Comparison of ENCODE assay signal across 9 cellular contexts in the genomic region with DNA sequence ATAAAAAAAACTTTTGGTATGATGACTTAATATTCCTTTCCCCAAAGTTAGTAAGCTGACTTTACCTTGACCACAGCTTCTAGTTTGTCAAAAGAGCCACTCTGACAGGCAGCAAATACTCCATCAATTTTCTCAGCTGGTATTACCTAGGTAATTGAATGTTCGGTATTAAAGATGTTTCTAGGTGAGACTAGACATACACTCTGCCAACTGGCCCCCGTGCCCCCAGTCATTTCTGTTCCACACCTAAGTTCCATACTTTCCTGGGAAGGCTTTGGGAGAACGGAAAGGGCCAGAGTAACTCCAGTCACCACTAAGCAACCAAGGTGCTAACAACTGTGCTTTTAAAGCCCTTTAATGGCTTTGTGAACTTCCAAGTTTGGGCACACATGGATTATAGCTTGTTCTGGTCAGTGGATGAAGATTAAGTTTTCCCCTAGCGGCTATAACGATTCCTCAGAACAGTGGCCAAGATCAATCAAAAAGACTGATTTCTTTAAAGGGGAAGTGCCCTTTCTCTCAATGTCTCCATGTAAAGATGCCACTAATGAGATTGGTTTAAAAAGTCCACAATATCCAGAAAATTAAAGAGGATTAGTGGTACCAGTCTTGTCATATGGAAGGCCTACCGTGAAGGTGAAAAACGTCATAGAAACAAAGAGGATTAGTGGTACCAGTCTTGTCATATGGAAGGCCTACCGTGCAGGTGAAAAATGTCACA. TPM values are rescaled to one million over a fixed set of nuclear protein-coding genes. Genes with fewer than 3 reads are reported as not detected.
DNase-seq lines count a peak whose midpoint lies in the region; ATAC-seq lines count a peak whose summit lies in the region.
"Had no signal": no experiment of that assay in that cellular context is flagged by ENCODE, and none has a peak within 500 bp of the region (broad histone marks: within the 10 kb centered on the region; RNA-seq: fewer than 3 reads in every experiment).

No MANE protein-coding gene starts in this region.

- no peaks in the 10 kb centered on the region for H3K27me3 Mint-ChIP-seq in activated CD8-positive, alpha-beta T cell treated with anti-CD3 and anti-CD28 coated beads, Interleukin-2, amount 10 ng/mL, durations not matched to agents 7 days and 5 days (ENCODE audit: low read depth)
- no peaks in the 10 kb centered on the region for H3K27me3 Mint-ChIP-seq in T-helper 2 cell treated with Interferon-gamma antibody and Interleukin-4, amounts not matched to agents 5 μg/mL and 100 μg/mL, for 36 hours (ENCODE audit: low read depth)

- peak; percentile 1 for ATAC-seq in activated CD8-positive, alpha-beta T cell treated with anti-CD3 and anti-CD28 coated beads, Interleukin-2, amount 10 ng/mL, durations not matched to agents 7 days and 5 days
- no peak for ATAC-seq in HG02981 (IDR thresholded peaks at IDR 0.05; ENCODE audit: unreplicated experiment)

- CTCF ChIA-PET in activated CD8-positive, alpha-beta T cell treated with anti-CD3 and anti-CD28 coated beads, Interleukin-2, amount 10 ng/mL, durations not matched to agents 7 days and 5 days (lab: Charles Lee) = interaction anchor here (1.0 to 1.6 kb wide), 2 partner anchors 9 to 31 kb away, joined by 3 to 7 read pairs; no protein-coding TSS in a partner anchor

- H3K27ac Mint-ChIP-seq in activated CD8-positive, alpha-beta T cell treated with anti-CD3 and anti-CD28 coated beads, Interleukin-2, amount 10 ng/mL, durations not matched to agents 7 days and 5 days = no peak overlapping the region
- H3K27ac Mint-ChIP-seq in T-helper 2 cell treated with Interferon-gamma antibody and Interleukin-4, amounts not matched to agents 5 μg/mL and 100 μg/mL, for 36 hours = no peak overlapping the region

- peak; percentile 75 for DNase-seq in EL
- DNase-seq in KBM-7 = peak; percentile 66
- DNase-seq in activated CD8-positive, alpha-beta T cell treated with anti-CD3 and anti-CD28 coated beads, Interleukin-2, amount 10 ng/mL, durations not matched to agents 7 days and 5 days = no peak
- peak; percentile 60 for DNase-seq in kidney tubule cell (ENCODE audit: low spot score)
- no peak for DNase-seq in T-helper 2 cell treated with Interferon-gamma antibody and Interleukin-4, amounts not matched to agents 5 μg/mL and 100 μg/mL, for 36 hours (ENCODE audit: low spot score)
- no peak for DNase-seq in NCI-H2227 (lab: John Stamatoyannopoulos, UW; ENCODE audit: unreplicated experiment)
- DNase-seq in NCI-H526 treated with DMSO at 0.1 percent for 48 hours (lab: John Stamatoyannopoulos, UW) = no peak

- H3K4me1 Mint-ChIP-seq in activated CD8-positive, alpha-beta T cell treated with anti-CD3 and anti-CD28 coated beads, Interleukin-2, amount 10 ng/mL, durations not matched to agents 7 days and 5 days (ENCODE audit: low read depth) = peaks cover 39% of the 10 kb centered on the region
- H3K4me1 Mint-ChIP-seq in T-helper 2 cell treated with Interferon-gamma antibody and Interleukin-4, amounts not matched to agents 5 μg/mL and 100 μg/mL, for 36 hours (ENCODE audit: low read depth) = peaks cover 28% of the 10 kb centered on the region

- peaks cover 91% of the 10 kb centered on the region for H3K36me3 Mint-ChIP-seq in activated CD8-positive, alpha-beta T cell treated with anti-CD3 and anti-CD28 coated beads, Interleukin-2, amount 10 ng/mL, durations not matched to agents 7 days and 5 days (ENCODE audit: low read depth)
- H3K36me3 Mint-ChIP-seq in T-helper 2 cell treated with Interferon-gamma antibody and Interleukin-4, amounts not matched to agents 5 μg/mL and 100 μg/mL, for 36 hours (ENCODE audit: low read depth) = peaks cover 81% of the 10 kb centered on the region

- POLR2A ChIA-PET in activated CD8-positive, alpha-beta T cell treated with anti-CD3 and anti-CD28 coated beads, Interleukin-2, amount 10 ng/mL, durations not matched to agents 7 days and 5 days (lab: Charles Lee) = interaction anchor here (1.1 to 4.0 kb wide), 4 partner anchors 9 to 34 kb away, joined by 3 to 25 read pairs (median 4); no protein-coding TSS in a partner anchor

- H3K9me3 Mint-ChIP-seq in activated CD8-positive, alpha-beta T cell treated with anti-CD3 and anti-CD28 coated beads, Interleukin-2, amount 10 ng/mL, durations not matched to agents 7 days and 5 days (ENCODE audit: insufficient read depth) = no peaks in the 10 kb centered on the region
- H3K9me3 Mint-ChIP-seq in T-helper 2 cell treated with Interferon-gamma antibody and Interleukin-4, amounts not matched to agents 5 μg/mL and 100 μg/mL, for 36 hours = no peaks in the 10 kb centered on the region

- in situ Hi-C loops in KBM-7 (cut with MboI; ENCODE audit: low pct_unique_long_range_greater_than_20kb, low sequenced_read_pairs) = no loop called here

- H3K4me3 Mint-ChIP-seq in activated CD8-positive, alpha-beta T cell treated with anti-CD3 and anti-CD28 coated beads, Interleukin-2, amount 10 ng/mL, durations not matched to agents 7 days and 5 days = no peak overlapping the region
- H3K4me3 Mint-ChIP-seq in T-helper 2 cell treated with Interferon-gamma antibody and Interleukin-4, amounts not matched to agents 5 μg/mL and 100 μg/mL, for 36 hours = no peak overlapping the region

RNA-seq across cellular contexts. Expression of a gene that starts 7.0 kb away (rescaled TPM):
- 100 to 1,000 TPM; 365 to 383 TPM for total RNA-seq in activated CD8-positive, alpha-beta T cell treated with anti-CD3 and anti-CD28 coated beads, Interleukin-2, amount 10 ng/mL, durations not matched to agents 7 days and 5 days

RNA-seq across cellular contexts. Expression of a gene that starts 15.9 kb away (rescaled TPM):
- 100 to 1,000 TPM in 1 of 2 experiments, 10 to 100 TPM in 1; 98.9 to 106 TPM for total RNA-seq in activated CD8-positive, alpha-beta T cell treated with anti-CD3 and anti-CD28 coated beads, Interleukin-2, amount 10 ng/mL, durations not matched to agents 7 days and 5 days

RNA-seq across cellular contexts. Expression of a gene that starts 52.1 kb away (rescaled TPM):
- total RNA-seq in activated CD8-positive, alpha-beta T cell treated with anti-CD3 and anti-CD28 coated beads, Interleukin-2, amount 10 ng/mL, durations not matched to agents 7 days and 5 days = not detected
- total RNA-seq: T-helper 1 cell treated with Interleukin-12 subunit alpha and Interleukin-12 subunit beta and Interleukin-4 antibody, amounts not matched to agents 30 ng/mL and 1 ng/mL, for 36 hours had no signal

Comparison
In these comparisons a context has a peak if more than half of its experiments do, and no peak if none do; other contexts are left out.
1. DNase-seq: peak in EL (single experiment), KBM-7 (single experiment) and kidney tubule cell (single experiment); none in activated CD8-positive, alpha-beta T cell treated with anti-CD3 and anti-CD28 coated beads, Interleukin-2, amount 10 ng/mL, durations not matched to agents 7 days and 5 days (single experiment), T-helper 2 cell treated with Interferon-gamma antibody and Interleukin-4, amounts not matched to agents 5 μg/mL and 100 μg/mL, for 36 hours (single experiment), NCI-H2227 (single experiment) and NCI-H526 treated with DMSO at 0.1 percent for 48 hours (single experiment).